19 cellular contexts compared by ENCODE assay signal in the genomic region with DNA sequence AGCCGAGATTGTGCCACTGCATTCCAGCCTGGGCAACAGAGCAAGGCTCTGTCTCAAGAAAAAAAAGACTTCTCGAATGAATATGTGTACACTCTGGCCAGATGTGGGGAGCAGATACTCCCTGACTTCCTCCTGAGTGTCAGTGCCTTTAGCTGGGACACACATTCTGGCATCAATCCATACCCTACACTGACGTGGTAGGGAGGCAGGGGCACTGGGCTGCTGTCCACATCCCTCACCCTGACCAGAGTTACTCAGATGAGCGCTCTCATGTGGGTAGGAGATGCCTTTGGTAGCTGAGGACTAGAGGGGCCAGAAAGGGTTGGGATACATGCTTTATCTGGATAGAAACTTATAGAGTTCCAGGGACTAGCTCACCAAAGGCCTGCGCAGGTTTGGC. TPM values are rescaled to one million over a fixed set of nuclear protein-coding genes. Genes with fewer than 3 reads are reported as not detected.
DNase-seq lines count a peak whose midpoint lies in the region; ATAC-seq and TF ChIP-seq lines count a peak whose summit lies in the region.
"Had no signal": no experiment of that assay in that cellular context is flagged by ENCODE, and none has a peak within 500 bp of the region (broad histone marks: within the 10 kb centered on the region; RNA-seq: fewer than 3 reads in every experiment).

No MANE protein-coding gene starts in this region.

- intact Hi-C loops in lower leg skin (cut with DNase I; ENCODE audit: low total_unique reads): no loop called here

- no peaks in the 10 kb centered on the region for H3K27me3 Mint-ChIP-seq in central memory CD8-positive, alpha-beta T cell
- no peaks in the 10 kb centered on the region for H3K27me3 Mint-ChIP-seq in memory B cell
- H3K27me3 Mint-ChIP-seq: naive thymus-derived CD4-positive, alpha-beta T cell; stimulated activated memory B cell treated with anti-CD40 and anti-IgM and Interleukin-4, amounts not matched to agents 10 μg/mL and 1 μg/mL and 100 μg/mL, for 72 hours had no signal

- H3K4me1 Mint-ChIP-seq in central memory CD8-positive, alpha-beta T cell: peaks cover 45% of the 10 kb centered on the region
- H3K4me1 Mint-ChIP-seq in memory B cell: peaks cover 56% of the 10 kb centered on the region

- WGBS in lower leg skin, 2 donors: 76 to 82% methylated on average over 5 of the region's 5 CpGs

- peak overlapping the region; percentile 28 to 95 for H3K27ac ChIP-seq in thoracic aorta

- TF ChIP-seq CTCF in thoracic aorta (IDR thresholded peaks at IDR 0.05): no peak
- TF ChIP-seq CTCF in lower leg skin (IDR thresholded peaks at IDR 0.05): no peak

- no peak for ATAC-seq in central memory CD8-positive, alpha-beta T cell (replicated peaks; ENCODE audit: extremely low read depth, poor library complexity, severe bottlenecking)
- ATAC-seq in memory B cell (ENCODE audit: low read depth): no peak
- ATAC-seq in thoracic aorta (ENCODE audit: insufficient number of reproducible peaks, low FRiP score, low read depth): no peak
- ATAC-seq: activated naive CD4-positive, alpha-beta T cell treated with anti-CD3 and anti-CD28 coated beads, Interleukin-2, amount 50 U/mL, for 72 hours; naive thymus-derived CD4-positive, alpha-beta T cell; stimulated activated memory B cell treated with anti-CD40 and anti-IgM and Interleukin-4, amounts not matched to agents 10 μg/mL and 1 μg/mL and 100 μg/mL, for 72 hours had no signal

- TF ChIP-seq POLR2A in lower leg skin (IDR thresholded peaks at IDR 0.05): no peak

- H3K36me3 Mint-ChIP-seq in central memory CD8-positive, alpha-beta T cell (ENCODE audit: insufficient read depth): peaks cover 18% of the 10 kb centered on the region
- H3K36me3 Mint-ChIP-seq in memory B cell: peaks cover 9% of the 10 kb centered on the region
- H3K36me3 Mint-ChIP-seq: activated naive CD4-positive, alpha-beta T cell treated with anti-CD3 and anti-CD28 coated beads, Interleukin-2, amount 50 U/mL, for 72 hours had no signal

- H3K4me1 ChIP-seq in thoracic aorta (ENCODE audit: control insufficient read depth in 1 of 2, low read depth in 2 of 2): peaks cover 43 to 83% of the 10 kb centered on the region in 2 donors

- H3K9me3 ChIP-seq in thoracic aorta: no peaks in the 10 kb centered on the region

- H3K9me3 Mint-ChIP-seq in central memory CD8-positive, alpha-beta T cell: no peaks in the 10 kb centered on the region
- no peaks in the 10 kb centered on the region for H3K9me3 Mint-ChIP-seq in memory B cell
- H3K9me3 Mint-ChIP-seq: activated naive CD4-positive, alpha-beta T cell treated with anti-CD3 and anti-CD28 coated beads, Interleukin-2, amount 50 U/mL, for 72 hours; naive thymus-derived CD4-positive, alpha-beta T cell; stimulated activated memory B cell treated with anti-CD40 and anti-IgM and Interleukin-4, amounts not matched to agents 10 μg/mL and 1 μg/mL and 100 μg/mL, for 72 hours had no signal

- no peaks in the 10 kb centered on the region for H3K27me3 ChIP-seq in thoracic aorta (replicated peaks; ENCODE audit: insufficient read depth)

- H3K4me3 Mint-ChIP-seq in central memory CD8-positive, alpha-beta T cell: no peak overlapping the region
- H3K4me3 Mint-ChIP-seq in memory B cell: peak overlapping the region; percentile 6
- H3K4me3 Mint-ChIP-seq: stimulated activated memory B cell treated with anti-CD40 and anti-IgM and Interleukin-4, amounts not matched to agents 10 μg/mL and 1 μg/mL and 100 μg/mL, for 72 hours had no signal

- H3K4me3 ChIP-seq in thoracic aorta (no peak overlapping the region), lower leg skin (ENCODE audit: low read depth, poor library complexity, severe bottlenecking) (no peak overlapping the region)

- no peaks in the 10 kb centered on the region for H3K36me3 ChIP-seq in thoracic aorta

- peak overlapping the region; percentile 64 for H3K27ac Mint-ChIP-seq in central memory CD8-positive, alpha-beta T cell (ENCODE audit: low read depth)
- H3K27ac Mint-ChIP-seq in memory B cell: peak overlapping the region; percentile 55
- H3K27ac Mint-ChIP-seq: stimulated activated memory B cell treated with anti-CD40 and anti-IgM and Interleukin-4, amounts not matched to agents 10 μg/mL and 1 μg/mL and 100 μg/mL, for 72 hours had no signal

- DNase-seq in M059J (ENCODE audit: low read depth) (peak; percentile 50), memory B cell (ENCODE audit: low spot score in 2 of 2) (no peak), thoracic aorta (ENCODE audit: low spot score) (no peak), lower leg skin (ENCODE audit: low spot score in 2 of 2) (no peak), NCI-H2196 treated with DMSO at 0.1 percent for 48 hours (lab: John Stamatoyannopoulos, UW; ENCODE audit: unreplicated experiment) (no peak), cortex of kidney (lab: John Stamatoyannopoulos, UW) (no peak)
- DNase-seq in central memory CD8-positive, alpha-beta T cell (ENCODE audit: low spot score in 2 of 2): no peak
- no peak for DNase-seq in activated naive CD4-positive, alpha-beta T cell (lab: John Stamatoyannopoulos, UW)
- DNase-seq: activated CD4-positive, alpha-beta T cell treated with anti-CD3 and anti-CD28 coated beads for 4 hours; AML-193; EL; H7; naive thymus-derived CD4-positive, alpha-beta T cell; NCI-H1417; NCI-H2107; NCI-H524 treated with DMSO at 0.1 percent for 48 hours; trophoblast cell had no signal

RNA-seq across cellular contexts. Expression of gene LIMD1, which starts 15.6 kb away (rescaled TPM):
- total RNA-seq in M059J (2014; rRNA removed; shearing (Covaris generic)): 3.9 and 8.6 TPM in 2 replicates
- total RNA-seq in thoracic aorta: 10 to 100 TPM; 32.5 to 42.6 TPM
- total RNA-seq in lower leg skin: 10 to 100 TPM; 11.6 to 20.8 (median 16.8) TPM
